Comparison of ENCODE assay signal across 22 cellular contexts in genomic region chr11:105334025-105334714, GRCh38.
"Had no signal": no experiment of that assay in that cellular context is flagged by ENCODE, and none has a peak within 500 bp of the region (broad histone marks: within the 10 kb centered on the region; RNA-seq: fewer than 3 reads in every experiment).

No MANE protein-coding gene starts in this region.

- DNase-seq: activated CD4-positive, alpha-beta T cell treated with anti-CD3 and anti-CD28 coated beads, Interleukin-2, amount 10 ng/mL, durations not matched to agents 7 days and 5 days; activated CD4-positive, CD25-positive, alpha-beta regulatory T cell treated with anti-CD3 and anti-CD28 coated beads, Interleukin-2, amount 50 U/mL, for 72 hours; activated CD8-positive, alpha-beta memory T cell treated with anti-CD3 and anti-CD28 coated beads, Interleukin-2, amount 10 ng/mL, durations not matched to agents 7 days and 5 days; activated CD8-positive, alpha-beta T cell treated with anti-CD3 and anti-CD28 coated beads for 36 hours; activated gamma-delta T cell; activated naive CD4-positive, alpha-beta T cell treated with anti-CD3 and anti-CD28 coated beads, Interleukin-2, amount 50 U/mL, for 16 hours; activated naive CD8-positive, alpha-beta T cell treated with anti-CD3 and anti-CD28 coated beads, Interleukin-2, amount 50 U/mL, for 24 hours; activated T-cell treated with anti-CD3 and anti-CD28 coated beads for 4 hours; effector memory CD4-positive, alpha-beta T cell; foreskin keratinocyte; immature natural killer cell; lower lobe of right lung; naive B cell; occipital lobe; stimulated activated CD4-positive, alpha-beta T cell treated with anti-CD3 and anti-CD28 coated beads, Interleukin-4, amount 100 ng/mL, for 1 hour; stimulated activated naive CD4-positive, alpha-beta T cell treated with Interleukin-2 at 50 U/mL for 16 hours; WERI-Rb-1 had no signal

- H3K36me3 ChIP-seq: lower lobe of right lung, WERI-Rb-1 had no signal

- H3K27ac Mint-ChIP-seq: activated CD4-positive, alpha-beta T cell treated with anti-CD3 and anti-CD28 coated beads, Interleukin-2, amount 10 ng/mL, durations not matched to agents 7 days and 5 days; activated CD8-positive, alpha-beta memory T cell treated with anti-CD3 and anti-CD28 coated beads, Interleukin-2, amount 10 ng/mL, durations not matched to agents 7 days and 5 days; activated CD8-positive, alpha-beta T cell treated with anti-CD3 and anti-CD28 coated beads for 36 hours; activated naive CD8-positive, alpha-beta T cell treated with anti-CD3 and anti-CD28 coated beads, Interleukin-2, amount 50 U/mL, for 24 hours; immature natural killer cell; naive B cell; T-helper 2 cell treated with Interferon-gamma antibody and Interleukin-4, amounts not matched to agents 5 μg/mL and 100 μg/mL, for 36 hours had no signal

- H3K4me3 ChIP-seq: lower lobe of right lung had no signal

- H3K27me3 Mint-ChIP-seq: activated CD4-positive, alpha-beta T cell treated with anti-CD3 and anti-CD28 coated beads, Interleukin-2, amount 10 ng/mL, durations not matched to agents 7 days and 5 days; activated CD8-positive, alpha-beta memory T cell treated with anti-CD3 and anti-CD28 coated beads, Interleukin-2, amount 10 ng/mL, durations not matched to agents 7 days and 5 days; activated naive CD8-positive, alpha-beta T cell treated with anti-CD3 and anti-CD28 coated beads, Interleukin-2, amount 50 U/mL, for 24 hours had no signal

- FAIRE-seq: colon, TTC549 had no signal

- H3K4me1 Mint-ChIP-seq: activated CD4-positive, alpha-beta T cell treated with anti-CD3 and anti-CD28 coated beads, Interleukin-2, amount 10 ng/mL, durations not matched to agents 7 days and 5 days; activated CD8-positive, alpha-beta memory T cell treated with anti-CD3 and anti-CD28 coated beads, Interleukin-2, amount 10 ng/mL, durations not matched to agents 7 days and 5 days; activated naive CD8-positive, alpha-beta T cell treated with anti-CD3 and anti-CD28 coated beads, Interleukin-2, amount 50 U/mL, for 24 hours; immature natural killer cell; naive B cell had no signal

- H3K36me3 Mint-ChIP-seq: activated CD8-positive, alpha-beta memory T cell treated with anti-CD3 and anti-CD28 coated beads, Interleukin-2, amount 10 ng/mL, durations not matched to agents 7 days and 5 days; immature natural killer cell; naive B cell had no signal

- ATAC-seq: activated CD8-positive, alpha-beta memory T cell treated with anti-CD3 and anti-CD28 coated beads, Interleukin-2, amount 10 ng/mL, durations not matched to agents 7 days and 5 days; activated CD8-positive, alpha-beta T cell treated with anti-CD3 and anti-CD28 coated beads for 36 hours; activated naive CD8-positive, alpha-beta T cell treated with anti-CD3 and anti-CD28 coated beads, Interleukin-2, amount 50 U/mL, for 24 hours; foreskin keratinocyte; left lobe of liver; sciatic nerve had no signal

- H3K4me1 ChIP-seq: foreskin keratinocyte, lower lobe of right lung had no signal

- H3K4me3 Mint-ChIP-seq: activated CD4-positive, alpha-beta T cell treated with anti-CD3 and anti-CD28 coated beads, Interleukin-2, amount 10 ng/mL, durations not matched to agents 7 days and 5 days; activated CD8-positive, alpha-beta memory T cell treated with anti-CD3 and anti-CD28 coated beads, Interleukin-2, amount 10 ng/mL, durations not matched to agents 7 days and 5 days; activated CD8-positive, alpha-beta T cell treated with anti-CD3 and anti-CD28 coated beads for 36 hours; activated naive CD8-positive, alpha-beta T cell treated with anti-CD3 and anti-CD28 coated beads, Interleukin-2, amount 50 U/mL, for 24 hours; immature natural killer cell; naive B cell; T-helper 2 cell treated with Interferon-gamma antibody and Interleukin-4, amounts not matched to agents 5 μg/mL and 100 μg/mL, for 36 hours had no signal

- H3K27me3 ChIP-seq: foreskin keratinocyte had no signal

- H3K27ac ChIP-seq: foreskin keratinocyte, lower lobe of right lung, WERI-Rb-1 had no signal
